In genomic region chr9:97411789-97412627, GRCh38 we compare ENCODE assay signal across 8 cellular contexts. TPM values are rescaled to one million over a fixed set of nuclear protein-coding genes. Genes with fewer than 3 reads are reported as not detected.
DNase-seq lines count a peak whose midpoint lies in the region; ATAC-seq and TF ChIP-seq lines count a peak whose summit lies in the region.

TSS of gene TDRD7 (plus strand) at chr9:97412096. CDS start at chr9:97428466, 16,370 bp downstream.

- H3K27ac ChIP-seq in GM23338 (ENCODE audit: low read depth) (no peak within 1 kb of the TSS), parathyroid adenoma (peak within 1 kb of the TSS; percentile 56), thyroid gland (peak within 1 kb of the TSS; percentile 60 to 91 (median 78))

- H3K27me3 Mint-ChIP-seq in GM23338 (ENCODE audit: insufficient read depth, low read depth, poor library complexity): peaks cover 13% of the 10 kb centered on the region
- H3K27me3 Mint-ChIP-seq in activated naive CD8-positive, alpha-beta T cell: peaks cover 8% of the 10 kb centered on the region

- peak in 1 of 2 donors; percentile 49 for TF ChIP-seq POLR2A in thyroid gland (IDR thresholded peaks at IDR 0.05)

- peak within 1 kb of the TSS; percentile 86 for H3K4me3 Mint-ChIP-seq in GM23338
- peak within 1 kb of the TSS; percentile 90 for H3K4me3 Mint-ChIP-seq in activated naive CD8-positive, alpha-beta T cell

- no peak within 1 kb of the TSS for H3K27ac Mint-ChIP-seq in GM23338
- peak within 1 kb of the TSS; percentile 80 for H3K27ac Mint-ChIP-seq in activated naive CD8-positive, alpha-beta T cell

- no peaks in the 10 kb centered on the region for H3K79me2 ChIP-seq in GM23338 (replicated peaks; ENCODE audit: insufficient read depth)
- H3K79me2 ChIP-seq in parathyroid adenoma: no peaks in the 10 kb centered on the region

- H3K36me3 ChIP-seq in GM23338 (ENCODE audit: insufficient read depth) (no peaks in the 10 kb centered on the region), parathyroid adenoma (ENCODE audit: control insufficient read depth, insufficient read depth, low read length) (no peaks in the 10 kb centered on the region), thyroid gland (no peaks in the 10 kb centered on the region)

- H3K36me3 Mint-ChIP-seq in GM23338 (ENCODE audit: low read depth): no peaks in the 10 kb centered on the region; the same call in 2 of the 3 replicates
- no peaks in the 10 kb centered on the region for H3K36me3 Mint-ChIP-seq in activated naive CD8-positive, alpha-beta T cell

- H3K9ac ChIP-seq in parathyroid adenoma: no peak within 1 kb of the TSS

- H3K27me3 ChIP-seq in GM23338 (ENCODE audit: insufficient read depth) (peaks cover 39% of the 10 kb centered on the region), parathyroid adenoma (ENCODE audit: control insufficient read depth, insufficient read depth, low read length) (no peaks in the 10 kb centered on the region), thyroid gland (no peaks in the 10 kb centered on the region)

- DNase-seq in GM04504 (ENCODE audit: low read depth) (peak; percentile 61), GM23338 (ENCODE audit: low spot score) (peak; percentile 72), LNCaP clone FGC (ENCODE audit: low read depth) (peak; percentile 17), SKM-1 treated with dmso at 0.1 percent for 144 hours (lab: John Stamatoyannopoulos, UW; ENCODE audit: unreplicated experiment) (peak; percentile 45), Right ventricle myocardium inferior (ENCODE audit: missing footprints) (peak; percentile 94), thyroid gland (peak; percentile 84 to 86)

- peaks cover 10% of the 10 kb centered on the region for H3K4me1 Mint-ChIP-seq in GM23338
- H3K4me1 Mint-ChIP-seq in activated naive CD8-positive, alpha-beta T cell (ENCODE audit: low read depth): peaks cover 28% of the 10 kb centered on the region

- H3K4me2 ChIP-seq in GM23338 (peak within 1 kb of the TSS; percentile 90), parathyroid adenoma (ENCODE audit: low read length) (peak within 1 kb of the TSS; percentile 75)

- peaks cover 4% of the 10 kb centered on the region; the same call in 1 of the 2 replicates for H3K4me1 ChIP-seq in GM23338 (ENCODE audit: insufficient read depth)
- peaks cover 7% of the 10 kb centered on the region for H3K4me1 ChIP-seq in parathyroid adenoma
- H3K4me1 ChIP-seq in thyroid gland: peaks cover 7 to 8% of the 10 kb centered on the region in 2 donors

- H3K9me3 ChIP-seq in parathyroid adenoma (ENCODE audit: control insufficient read depth, low read length): no peaks in the 10 kb centered on the region
- no peaks in the 10 kb centered on the region for H3K9me3 ChIP-seq in thyroid gland

- intact Hi-C loops in Right ventricle myocardium inferior (cut with DNase I) (loop anchor here (2.0 to 10.0 kb wide), 2 partner anchors 203 to 793 kb away; no protein-coding TSS in a partner anchor), thyroid gland (cut with DNase I) (no loop called here)

- peak within 1 kb of the TSS; percentile 96 for H2AFZ ChIP-seq in GM23338
- H2AFZ ChIP-seq in parathyroid adenoma: peak within 1 kb of the TSS; percentile 82

- H3F3A ChIP-seq in GM23338 (replicated peaks; ENCODE audit: low read depth): peaks cover 6% of the 10 kb centered on the region; the same call in 1 of the 2 replicates

- ATAC-seq in GM23338 (peak; percentile 80), Right ventricle myocardium inferior (peak; percentile 96)

- no peaks in the 10 kb centered on the region for H3K9me2 ChIP-seq in GM23338 (ENCODE audit: insufficient read depth)

- no peaks in the 10 kb centered on the region for H3K9me3 Mint-ChIP-seq in GM23338
- H3K9me3 Mint-ChIP-seq in activated naive CD8-positive, alpha-beta T cell (ENCODE audit: low read depth): no peaks in the 10 kb centered on the region

- H3K4me3 ChIP-seq in GM23338: peak within 1 kb of the TSS; percentile 84
- peak within 1 kb of the TSS; percentile 72 for H3K4me3 ChIP-seq in LNCaP clone FGC (ENCODE audit: low read depth, low read length)
- peak within 1 kb of the TSS; percentile 80 for H3K4me3 ChIP-seq in parathyroid adenoma (ENCODE audit: low read depth, low read length)
- H3K4me3 ChIP-seq in thyroid gland (replicated peaks in 1 of 3): peak within 1 kb of the TSS; percentile 36 to 88 (median 87)

- TF ChIP-seq CTCF in GM23338 (conservative IDR thresholded peaks at IDR 0.05; ENCODE audit: low read depth in 2 of 2) (peak; percentile 72 to 95), LNCaP clone FGC (IDR thresholded peaks at IDR 0.05; ENCODE audit: control insufficient read depth, extremely low read depth, insufficient read depth) (peak; percentile 99), parathyroid adenoma (IDR thresholded peaks at IDR 0.05) (peak; percentile 89), thyroid gland (IDR thresholded peaks at IDR 0.05) (peak; percentile 72 to 99 (median 99))

- no peaks in the 10 kb centered on the region for H4K20me1 ChIP-seq in GM23338 (replicated peaks; ENCODE audit: insufficient read depth)

- WGBS in thyroid gland, 2 donors: 0 to 2% methylated on average over 29 to 33 of the region's 115 CpGs

TF ChIP-seq in GM23338, 12 proteins besides CTCF, POLR2A, EP300 and RAD21:
- TF ChIP-seq CREB1 (CRISPR knock-in tag; IDR thresholded peaks at IDR 0.05; ENCODE audit: low read depth) (peak; percentile 64), ZNF462 (CRISPR knock-in tag; IDR thresholded peaks at IDR 0.05) (no peak), POLR2AphosphoS5 (IDR thresholded peaks at IDR 0.05; ENCODE audit: low read depth) (no peak)

RNA-seq across cellular contexts. Expression of gene TDRD7, which starts in this region (rescaled TPM):
- total RNA-seq in GM23338 (2014; rRNA removed; shearing (Covaris generic)): 1.7 and 3.1 TPM in 2 replicates
- 0.47 and 1.7 TPM in 2 replicates for polyA plus RNA-seq in GM23338 (2016; fragmentation: Nextera tagmentation; extraction: Ambion mirVana)
- total RNA-seq in Right ventricle myocardium inferior (8.7 TPM), thyroid gland (10 to 100 TPM in 3 of 4 donors, 1 to 10 TPM in 1; 9.9 to 12.8 (median 11.4) TPM)

Comparison
In these comparisons a context has a peak if more than half of its experiments do, and no peak if none do; other contexts are left out.
1. DNase-seq: peak in every context shown above with its lines; median percentile 94 in Right ventricle myocardium inferior; 85 in thyroid gland; 72 in GM23338; 61 in GM04504; 45 in SKM-1 treated with dmso at 0.1 percent for 144 hours; 17 in LNCaP clone FGC.